ENCODE assay signal across 23 cellular contexts in the genomic region with DNA sequence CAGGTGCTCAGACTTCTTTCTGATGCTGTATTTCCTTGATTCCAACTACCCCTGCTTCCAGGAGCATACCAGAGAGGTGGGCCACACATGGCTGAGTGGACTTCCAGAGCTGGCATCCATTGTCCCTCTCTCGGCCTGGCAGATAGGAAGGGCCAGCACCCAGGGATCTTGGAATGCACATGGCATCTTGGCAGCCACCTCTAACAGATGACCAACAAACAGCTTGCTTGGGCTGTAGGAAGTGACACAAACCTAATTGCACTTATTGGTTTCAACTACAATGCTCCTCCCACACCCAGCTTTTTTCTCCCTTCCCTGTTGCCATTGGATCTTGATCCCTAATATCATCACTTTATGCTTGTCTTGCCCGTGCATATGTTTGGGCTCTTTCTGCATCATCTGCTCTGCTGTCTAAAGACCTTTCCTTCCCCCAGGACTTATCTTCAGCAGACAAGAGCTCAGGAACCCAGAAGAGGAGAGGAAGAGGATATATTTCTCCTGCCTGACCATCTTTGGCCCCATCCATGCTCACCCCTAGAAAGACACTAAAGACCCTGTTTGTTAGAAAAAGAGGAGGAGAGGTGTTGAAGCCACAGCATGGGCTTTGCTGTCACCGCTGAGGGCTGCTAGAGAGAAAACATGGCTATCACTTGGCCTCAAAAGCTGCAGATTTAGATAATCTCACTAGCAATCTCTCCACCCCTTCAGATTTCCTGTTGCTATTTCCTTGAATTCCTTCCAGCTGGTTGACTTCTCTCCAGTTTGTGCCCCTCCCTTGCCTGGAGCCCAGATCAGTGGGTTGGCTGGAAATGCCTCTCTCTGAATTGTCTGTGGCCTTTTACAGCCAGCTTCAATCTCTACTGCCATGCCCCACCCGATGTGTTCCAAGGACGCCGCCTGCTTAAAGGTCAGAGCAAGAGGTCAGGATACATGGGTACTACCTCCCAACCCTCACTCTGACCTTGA.
"Had no signal": no experiment of that assay in that cellular context is flagged by ENCODE, and none has a peak within 500 bp of the region (broad histone marks: within the 10 kb centered on the region; RNA-seq: fewer than 3 reads in every experiment).

No MANE protein-coding gene starts in this region.

- H3K27ac Mint-ChIP-seq: activated B cell treated with CpG ODN at 0.5 μM for 24 hours; activated naive CD8-positive, alpha-beta T cell treated with anti-CD3 and anti-CD28 coated beads for 36 hours; dendritic cell treated with granulocyte-macrophage colony-stimulating factor and Interleukin-4, amounts not matched to agents 40 ng/mL and 50 ng/mL, for 4 days; effector memory CD8-positive, alpha-beta T cell; T-cell had no signal

- DNase-seq: activated B cell treated with CpG ODN at 0.5 μM for 24 hours; activated CD4-positive, alpha-beta T cell treated with anti-CD3 and anti-CD28 coated beads for 48 hours; activated CD8-positive, alpha-beta memory T cell treated with anti-CD3 and anti-CD28 coated beads, Interleukin-2, amount 50 U/mL, for 48 hours; activated naive CD8-positive, alpha-beta T cell treated with anti-CD3 and anti-CD28 coated beads for 36 hours; amygdala; central memory CD4-positive, alpha-beta T cell; effector memory CD8-positive, alpha-beta T cell; gastrocnemius medialis; heart left ventricle; left colon; mucosa of descending colon; naive thymus-derived CD8-positive, alpha-beta T cell; stimulated activated CD4-positive, alpha-beta T cell treated with anti-CD3 and anti-CD28 coated beads, Interleukin-15, amount 100 ng/mL, for 24 hours; stimulated activated CD4-positive, alpha-beta T cell treated with anti-CD3 and anti-CD28 coated beads, Interleukin-4, amount 100 ng/mL, for 24 hours; stimulated activated naive CD4-positive, alpha-beta T cell; T-cell; T1000; transverse colon had no signal

- H3K4me3 Mint-ChIP-seq: activated B cell treated with CpG ODN at 0.5 μM for 24 hours; activated naive CD8-positive, alpha-beta T cell treated with anti-CD3 and anti-CD28 coated beads for 36 hours; brain; dendritic cell treated with granulocyte-macrophage colony-stimulating factor and Interleukin-4, amounts not matched to agents 40 ng/mL and 50 ng/mL, for 4 days; effector memory CD8-positive, alpha-beta T cell; naive thymus-derived CD8-positive, alpha-beta T cell; T-cell had no signal

- H3K9me3 Mint-ChIP-seq: activated B cell treated with CpG ODN at 0.5 μM for 24 hours; dendritic cell treated with granulocyte-macrophage colony-stimulating factor and Interleukin-4, amounts not matched to agents 40 ng/mL and 50 ng/mL, for 4 days had no signal

- H3K36me3 Mint-ChIP-seq: activated naive CD8-positive, alpha-beta T cell treated with anti-CD3 and anti-CD28 coated beads for 36 hours; brain; naive thymus-derived CD8-positive, alpha-beta T cell; T-cell had no signal

- H3K4me3 ChIP-seq: gastrocnemius medialis, heart left ventricle, lung, mucosa of descending colon, right atrium auricular region, skin epidermis, transverse colon had no signal

- H3K4me1 Mint-ChIP-seq: activated B cell treated with CpG ODN at 0.5 μM for 24 hours; activated naive CD8-positive, alpha-beta T cell treated with anti-CD3 and anti-CD28 coated beads for 36 hours; T-cell had no signal

- H3K27me3 Mint-ChIP-seq: activated B cell treated with CpG ODN at 0.5 μM for 24 hours had no signal
